In the genomic region with DNA sequence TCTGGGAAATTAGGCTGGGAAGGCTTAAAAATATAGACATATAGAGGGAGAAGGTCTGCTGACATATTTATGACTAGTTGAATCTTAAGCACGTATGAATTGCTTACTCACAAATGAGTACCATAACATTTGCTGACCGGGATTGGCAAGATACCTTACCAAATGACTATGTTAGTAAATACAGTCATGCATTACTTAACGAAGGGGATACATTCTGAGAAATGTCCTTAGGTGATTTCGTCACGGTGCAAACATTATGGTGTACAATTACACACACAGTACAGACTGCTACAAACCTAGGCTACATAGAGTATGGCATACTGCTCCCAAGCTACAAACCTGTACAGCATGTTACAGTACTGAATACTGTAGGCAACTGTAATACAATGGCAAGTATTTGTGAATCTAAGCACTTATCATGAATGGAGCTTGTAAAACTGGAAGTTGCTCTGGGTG, we compare ENCODE assay signal across 17 cellular contexts. TPM values are rescaled to one million over a fixed set of nuclear protein-coding genes. Genes with fewer than 3 reads are reported as not detected.
DNase-seq lines count a peak whose midpoint lies in the region; TF ChIP-seq lines count a peak whose summit lies in the region.
"Had no signal": no experiment of that assay in that cellular context is flagged by ENCODE, and none has a peak within 500 bp of the region (broad histone marks: within the 10 kb centered on the region; RNA-seq: fewer than 3 reads in every experiment).

No MANE protein-coding gene starts in this region.

- peak overlapping the region; percentile 21 for H3K4me3 Mint-ChIP-seq in HFFc6
- H3K4me3 Mint-ChIP-seq: activated CD4-positive, alpha-beta T cell treated with anti-CD3 and anti-CD28 coated beads, Interleukin-2, amount 10 ng/mL, durations not matched to agents 24 days and 14 days; neural crest cell had no signal

- H3K36me3 Mint-ChIP-seq in HFFc6 (ENCODE audit: low read depth), result no peaks in the 10 kb centered on the region

- 0 out of 2 replicates have a peak overlapping the region, but pooled peaks have one; percentile 11 for H3K27ac ChIP-seq in SJSA1
- H3K27ac ChIP-seq in effector memory CD4-positive, alpha-beta T cell (ENCODE audit: insufficient read depth, low read length, poor library complexity, severe bottlenecking), result no peak overlapping the region
- H3K27ac ChIP-seq: A549, brain microvascular endothelial cell, esophagus squamous epithelium had no signal

- DNase-seq in AG09309 (ENCODE audit: low read depth) (peak; percentile 63), HFFc6 (peak; percentile 84), SJSA1 (ENCODE audit: low read depth in 1 of 2, low spot score in 2 of 2) (peak in 1 of 2 experiments; percentile 47), fibroblast of the conjunctiva (ENCODE audit: low read depth) (peak; percentile 47), NCI-H2227 treated with DMSO at 0.1 percent for 48 hours (lab: John Stamatoyannopoulos, UW) (no peak), HUDEP-2 (lab: John Stamatoyannopoulos, UW; ENCODE audit: unreplicated experiment in 76 of 76) (no peak), occipital lobe (lab: John Stamatoyannopoulos, UW) (no peak)
- no peak for DNase-seq in effector memory CD4-positive, alpha-beta T cell
- DNase-seq: activated CD4-positive, alpha-beta T cell treated with anti-CD3 and anti-CD28 coated beads, Interleukin-2, amount 10 ng/mL, durations not matched to agents 24 days and 14 days; brain microvascular endothelial cell; DND-41; esophagus squamous epithelium; kidney glomerular epithelial cell; NK-92 treated with Interleukin-12 subunit alpha and Interleukin-12 subunit beta, amount 100 ng/mL, for 24 hours had no signal

- H3K9me3 Mint-ChIP-seq in HFFc6, result no peaks in the 10 kb centered on the region
- H3K9me3 Mint-ChIP-seq: activated CD4-positive, alpha-beta T cell treated with anti-CD3 and anti-CD28 coated beads, Interleukin-2, amount 10 ng/mL, durations not matched to agents 24 days and 14 days had no signal

- peaks cover 22% of the 10 kb centered on the region for H3K4me1 ChIP-seq in SJSA1 (replicated peaks)
- H3K4me1 ChIP-seq in effector memory CD4-positive, alpha-beta T cell (ENCODE audit: control insufficient read depth, insufficient read depth, low read length, poor library complexity, severe bottlenecking), result no peaks in the 10 kb centered on the region
- H3K4me1 ChIP-seq: A549 had no signal

- H3K36me3 ChIP-seq in SJSA1, result no peaks in the 10 kb centered on the region
- no peaks in the 10 kb centered on the region for H3K36me3 ChIP-seq in effector memory CD4-positive, alpha-beta T cell (ENCODE audit: control insufficient read depth, insufficient read depth, low read length)
- H3K36me3 ChIP-seq: brain microvascular endothelial cell, esophagus squamous epithelium had no signal

- H3K4me3 ChIP-seq in AG09309 (ENCODE audit: control insufficient read depth, low read depth, low read length) (no peak overlapping the region), SJSA1 (no peak overlapping the region)
- H3K4me3 ChIP-seq in effector memory CD4-positive, alpha-beta T cell (ENCODE audit: insufficient read depth, low read depth, low read length, poor library complexity, severe bottlenecking), result no peak overlapping the region
- H3K4me3 ChIP-seq: A549, esophagus squamous epithelium had no signal

- peaks cover 5% of the 10 kb centered on the region; the same call in 1 of the 2 replicates for H3K27me3 Mint-ChIP-seq in HFFc6 (ENCODE audit: insufficient read depth)

- H3K27ac Mint-ChIP-seq in HFFc6, result peak overlapping the region; percentile 44
- H3K27ac Mint-ChIP-seq: activated CD4-positive, alpha-beta T cell treated with anti-CD3 and anti-CD28 coated beads, Interleukin-2, amount 10 ng/mL, durations not matched to agents 24 days and 14 days had no signal

- peaks cover 24% of the 10 kb centered on the region for H3K4me1 Mint-ChIP-seq in HFFc6 (ENCODE audit: low read depth)
- H3K4me1 Mint-ChIP-seq: activated CD4-positive, alpha-beta T cell treated with anti-CD3 and anti-CD28 coated beads, Interleukin-2, amount 10 ng/mL, durations not matched to agents 24 days and 14 days had no signal

- H3K27me3 ChIP-seq in SJSA1 (replicated peaks), result no peaks in the 10 kb centered on the region
- no peaks in the 10 kb centered on the region for H3K27me3 ChIP-seq in effector memory CD4-positive, alpha-beta T cell (replicated peaks; ENCODE audit: control insufficient read depth, insufficient read depth, low read length, poor library complexity, severe bottlenecking)
- H3K27me3 ChIP-seq: brain microvascular endothelial cell, esophagus squamous epithelium had no signal

- TF ChIP-seq CTCF in AG09309 (IDR thresholded peaks at IDR 0.05; ENCODE audit: control insufficient read depth, insufficient read depth, low read depth, low read length, missing control alignments) (no peak), HFFc6 (IDR thresholded peaks at IDR 0.05) (no peak)

- no peaks in the 10 kb centered on the region for H3K9me3 ChIP-seq in SJSA1 (replicated peaks)
- H3K9me3 ChIP-seq in effector memory CD4-positive, alpha-beta T cell (ENCODE audit: control insufficient read depth, low read length), result no peaks in the 10 kb centered on the region
- H3K9me3 ChIP-seq: A549, esophagus squamous epithelium had no signal

RNA-seq across cellular contexts. Expression of a gene that starts 19.4 kb away (rescaled TPM):
- not detected for total RNA-seq in HFFc6 (2021; fragmentation: NEBNext Ultra II Directional; extraction: Animal tissue kit (Norgen Biotek cat#: 25700))
- total RNA-seq in SJSA1 (2014; rRNA removed; shearing (Covaris generic)), result not detected in 2 replicates
- total RNA-seq in occipital lobe, result not detected
- total RNA-seq: activated CD4-positive, alpha-beta T cell treated with anti-CD3 and anti-CD28 coated beads, Interleukin-2, amount 10 ng/mL, durations not matched to agents 24 days and 14 days; esophagus squamous epithelium; neural crest cell; urinary bladder had no signal

Comparison
In these comparisons a context has a peak if more than half of its experiments do, and no peak if none do; other contexts are left out.
1. DNase-seq: peak in AG09309 (single experiment), HFFc6 (single experiment) and fibroblast of the conjunctiva (single experiment); none in NCI-H2227 treated with DMSO at 0.1 percent for 48 hours (single experiment), HUDEP-2 (0 of 76), effector memory CD4-positive, alpha-beta T cell (0 of 3) and occipital lobe (single experiment).